ENCODE assay signal across 10 cellular contexts in genomic region chr9:121107041-121107440, GRCh38. TPM values are rescaled to one million over a fixed set of nuclear protein-coding genes. Genes with fewer than 3 reads are reported as not detected.
A peak's percentile ranks its signal among the peaks of the same experiment; 100 is the strongest.
DNase-seq lines count a peak whose midpoint lies in the region; ATAC-seq and TF ChIP-seq lines count a peak whose summit lies in the region.
"Had no signal": no experiment of that assay in that cellular context is flagged by ENCODE, and none has a peak within 500 bp of the region (broad histone marks: within the 10 kb centered on the region; RNA-seq: fewer than 3 reads in every experiment).

No MANE protein-coding gene starts in this region.

- H3K27ac Mint-ChIP-seq in memory B cell: no peak overlapping the region

- H3K4me3 Mint-ChIP-seq in memory B cell: no peak overlapping the region

- TF ChIP-seq CTCF in VCaP (conservative IDR thresholded peaks at IDR 0.05): peak; percentile 35; the same call in 1 of the 2 replicates

- no peaks in the 10 kb centered on the region for H3K27me3 Mint-ChIP-seq in memory B cell

- DNase-seq in NCI-H2171 treated with DMSO at 0.1 percent for 48 hours (lab: John Stamatoyannopoulos, UW): peak; percentile 26
- no peak for DNase-seq in NCI-H2171 (lab: John Stamatoyannopoulos, UW)
- peak; percentile 8 for DNase-seq in HT1080 (ENCODE audit: low read depth)
- DNase-seq in memory B cell (ENCODE audit: low spot score in 2 of 2): no peak
- no peak for DNase-seq in NCI-H2227 treated with DMSO at 0.1 percent for 48 hours (lab: John Stamatoyannopoulos, UW)
- DNase-seq in NCI-H1694 (lab: John Stamatoyannopoulos, UW): no peak
- DNase-seq: dermis blood vessel endothelial cell, IMR-90 had no signal

- H3K36me3 Mint-ChIP-seq in memory B cell: peaks cover 16% of the 10 kb centered on the region

- ATAC-seq in memory B cell (ENCODE audit: low read depth) (peak; percentile 75), HG03135 (IDR thresholded peaks at IDR 0.05; ENCODE audit: unreplicated experiment) (no peak)

- peaks cover 13% of the 10 kb centered on the region for H3K4me1 Mint-ChIP-seq in memory B cell

- H3K9me3 Mint-ChIP-seq in memory B cell: no peaks in the 10 kb centered on the region

- no peak overlapping the region for H3K27ac ChIP-seq in VCaP

RNA-seq across cellular contexts. Expression of gene CNTRL, which starts 32.3 kb away (rescaled TPM):
- 6.1 and 8.1 TPM in 2 replicates for total RNA-seq in HT1080 (2014; rRNA removed; shearing (Covaris generic))
- 5.8 and 8.1 TPM in 2 replicates for polyA plus RNA-seq in HT1080 (2015; cell fraction: cytosol; rRNA removed)
- polyA plus RNA-seq in HT1080 (2015; cell fraction: nucleus; rRNA removed): 16.3 and 17.5 TPM in 2 replicates

RNA-seq across cellular contexts. Expression of gene C5, which starts 57.0 kb away (rescaled TPM):
- total RNA-seq in HT1080 (2014; rRNA removed; shearing (Covaris generic)): 0.17 and 1.1 TPM in 2 replicates
- 0.64 and 0.77 TPM in 2 replicates for polyA plus RNA-seq in HT1080 (2015; cell fraction: cytosol; rRNA removed)
- 0.96 and 1.1 TPM in 2 replicates for polyA plus RNA-seq in HT1080 (2015; cell fraction: nucleus; rRNA removed)

Comparison
In these comparisons a context has a peak if more than half of its experiments do, and no peak if none do; other contexts are left out.
1. DNase-seq: peak in NCI-H2171 treated with DMSO at 0.1 percent for 48 hours (single experiment) and HT1080 (single experiment); none in NCI-H2171 (single experiment), memory B cell (0 of 2), NCI-H2227 treated with DMSO at 0.1 percent for 48 hours (single experiment) and NCI-H1694 (single experiment).